In genomic region chr14:95006479-95006878, GRCh38 we compare ENCODE assay signal across 27 cellular contexts.
"Had no signal": no experiment of that assay in that cellular context is flagged by ENCODE, and none has a peak within 500 bp of the region (broad histone marks: within the 10 kb centered on the region; RNA-seq: fewer than 3 reads in every experiment).

No MANE protein-coding gene starts in this region.

- H3K27me3 ChIP-seq: colonic mucosa, foreskin keratinocyte, gastrocnemius medialis, gastroesophageal sphincter had no signal

- H3K9me3 ChIP-seq: colonic mucosa, esophagus squamous epithelium, gastrocnemius medialis, gastroesophageal sphincter, heart left ventricle, heart right ventricle had no signal

- H3K4me3 ChIP-seq: colonic mucosa, coronary artery, dorsolateral prefrontal cortex, esophagus squamous epithelium, gastrocnemius medialis, gastroesophageal sphincter, heart left ventricle, heart right ventricle had no signal

- DNase-seq: colonic mucosa; cortex of kidney; dermis blood vessel endothelial cell; dorsolateral prefrontal cortex; effector CD4-positive, alpha-beta T cell; effector CD8-positive, alpha-beta T cell; effector memory CD4-positive, alpha-beta T cell; effector memory CD8-positive, alpha-beta T cell; endodermal cell; erythroblast; esophagus squamous epithelium; foreskin fibroblast; foreskin keratinocyte; foreskin melanocyte; gastrocnemius medialis; glutamatergic neuron; head of caudate nucleus; heart left ventricle; heart right ventricle had no signal

- H3K27ac ChIP-seq: colonic mucosa, coronary artery, dorsolateral prefrontal cortex, epithelial cell of prostate, esophagus squamous epithelium, foreskin keratinocyte, gastrocnemius medialis, gastroesophageal sphincter, heart left ventricle, heart right ventricle had no signal

- FAIRE-seq: colon, endometrium, endothelial cell of umbilical vein, frontal cortex had no signal

- H3K4me1 ChIP-seq: colonic mucosa, esophagus squamous epithelium, foreskin keratinocyte had no signal

- H3K36me3 ChIP-seq: colonic mucosa, esophagus squamous epithelium, gastrocnemius medialis, gastroesophageal sphincter, heart left ventricle, heart right ventricle had no signal

- ATAC-seq: effector memory CD8-positive, alpha-beta T cell; esophagus mucosa; foreskin keratinocyte; gastrocnemius medialis; gastroesophageal sphincter had no signal
